9 cellular contexts compared by ENCODE assay signal in the genomic region with DNA sequence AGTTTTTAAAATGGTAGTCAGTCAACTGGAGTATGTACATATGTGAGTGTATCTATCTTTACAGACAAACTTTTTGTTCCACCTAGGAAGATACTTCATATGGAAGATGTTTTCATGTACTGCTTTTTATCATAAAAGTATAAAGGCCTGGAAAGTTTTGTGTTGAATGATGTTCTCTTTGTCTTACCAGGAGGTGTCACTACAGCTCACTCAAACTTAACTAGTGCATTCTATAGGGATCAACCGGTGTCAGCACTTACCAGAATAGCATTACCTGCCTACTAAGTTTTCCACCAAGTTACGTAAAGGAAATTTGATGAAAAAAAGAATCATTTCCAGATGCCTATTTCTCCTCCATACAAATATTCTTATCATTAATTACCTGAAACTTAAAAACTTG.
DNase-seq lines count a peak whose midpoint lies in the region; ATAC-seq and TF ChIP-seq lines count a peak whose summit lies in the region.
"Had no signal": no experiment of that assay in that cellular context is flagged by ENCODE, and none has a peak within 500 bp of the region (broad histone marks: within the 10 kb centered on the region; RNA-seq: fewer than 3 reads in every experiment).

No MANE protein-coding gene starts in this region.

- in situ Hi-C loops in G401 (cut with HindIII; ENCODE audit: low sequenced_read_pairs), result no loop called here

- H3K27ac ChIP-seq in AG04450 (ENCODE audit: low read depth, low read length) (no peak overlapping the region), aorta (ENCODE audit: low read depth in 1 of 2, low read length in 2 of 2) (no peak overlapping the region)

- H3K4me3 ChIP-seq in AG04450 (ENCODE audit: low read depth, low read length) (no peak overlapping the region), aorta (ENCODE audit: low read length in 2 of 2) (no peak overlapping the region)

- ATAC-seq in aorta (ENCODE audit: low FRiP score) (no peak), HG03025 (IDR thresholded peaks at IDR 0.05; ENCODE audit: low FRiP score, unreplicated experiment) (no peak)

- H3K9me3 ChIP-seq in AG04450 (ENCODE audit: control insufficient read depth, insufficient read depth, low read length) (no peaks in the 10 kb centered on the region), aorta (ENCODE audit: control insufficient read depth, low read length) (no peaks in the 10 kb centered on the region)

- intact Hi-C loops in aorta (cut with DNase I), result loop anchor here (5.0 to 10.0 kb wide), 5 partner anchors 280 to 1158 kb away; partner anchors contain the start of gene SEMA6D (in 1 of the 2)

- no peaks in the 10 kb centered on the region for H3K27me3 ChIP-seq in AG04450 (ENCODE audit: control insufficient read depth, insufficient read depth, low read length)
- no peaks in the 10 kb centered on the region for H3K27me3 ChIP-seq in aorta (ENCODE audit: control insufficient read depth in 1 of 2, insufficient read depth in 2 of 2, low read length in 1 of 2)

- 55 to 61% methylated on average over 2 of the region's 2 CpGs for WGBS in aorta, 2 donors

- peak; percentile 52 for TF ChIP-seq CTCF in AG04450 (IDR thresholded peaks at IDR 0.05; ENCODE audit: low read depth, low read length)

- CTCF ChIA-PET in AG04450 (lab: Charles Lee) (interaction anchor here (0.8 to 5.4 kb wide), 24 partner anchors 8 to 1157 kb away, joined by 3 to 227 read pairs (median 4); partner anchors contain the start of gene SEMA6D), HEK293T (lab: Yijun Ruan, JAX) (interaction anchor here (0.6 to 1.2 kb wide), 4 partner anchors 523 to 1053 kb away, joined by 3 read pairs; no protein-coding TSS in a partner anchor)

- H3K4me1 ChIP-seq in aorta (ENCODE audit: control insufficient read depth in 1 of 2, insufficient read depth in 2 of 2, low read length in 2 of 2), result no peaks in the 10 kb centered on the region

- no peaks in the 10 kb centered on the region for H3K36me3 ChIP-seq in aorta (ENCODE audit: control insufficient read depth in 1 of 2, insufficient read depth in 2 of 2, low read length in 1 of 2)

- POLR2A ChIA-PET in AG04450 (lab: Yijun Ruan, JAX) (no interaction called here), HEK293T (lab: Yijun Ruan, JAX) (no interaction called here)

- DNase-seq in AG04450 (ENCODE audit: low read depth, low spot score) (peak; percentile 4), HEK293T (ENCODE audit: extremely low spot score) (peak; percentile 4), SK-N-DZ (ENCODE audit: low spot score) (peak; percentile 35), hepatic stellate cell (ENCODE audit: low spot score) (peak; percentile 8), aorta (no peak), G401 (ENCODE audit: low spot score) (no peak)
- no peak for DNase-seq in stimulated activated CD4-positive, alpha-beta T cell treated with anti-CD3 and anti-CD28 coated beads, Interleukin-2, amount 100 ng/mL, for 48 hours
- DNase-seq: activated T-cell treated with anti-CD3 and anti-CD28 coated beads, Interleukin-2, amount 50 U/mL, for 48 hours had no signal

TF ChIP-seq in HEK293T, 16 proteins besides CTCF, POLR2A, EP300 and RAD21:
- TF ChIP-seq CTBP1 (IDR thresholded peaks at IDR 0.05; ENCODE audit: borderline replicate concordance) (no peak), ELF4 (IDR thresholded peaks at IDR 0.05) (no peak), NFRKB (IDR thresholded peaks at IDR 0.05) (no peak), HDGF (IDR thresholded peaks at IDR 0.05; ENCODE audit: borderline replicate concordance) (no peak)

Comparison
In these comparisons a context has a peak if more than half of its experiments do, and no peak if none do; other contexts are left out.
1. DNase-seq: peak in AG04450 (single experiment), HEK293T (single experiment), SK-N-DZ (single experiment) and hepatic stellate cell (single experiment); none in aorta (0 of 2), stimulated activated CD4-positive, alpha-beta T cell treated with anti-CD3 and anti-CD28 coated beads, Interleukin-2, amount 100 ng/mL, for 48 hours (0 of 2) and G401 (single experiment).